Comparison of ENCODE assay signal across 2 cellular contexts in genomic region chr18:71583291-71583690, GRCh38.
TF ChIP-seq lines count a peak whose summit lies in the region.

No MANE protein-coding gene starts in this region.

TF ChIP-seq in HepG2, 621 proteins besides CTCF, POLR2A, EP300 and RAD21 (continued from another document):
- TF ChIP-seq HMGXB3 (CRISPR knock-in tag; IDR thresholded peaks at IDR 0.05; ENCODE audit: borderline replicate concordance) (no peak), MAFF (IDR thresholded peaks at IDR 0.05; ENCODE audit: low read depth, low read length) (0 out of 2 replicates have a peak, but pooled peaks have one; percentile 39), ZNF576 (CRISPR knock-in tag; IDR thresholded peaks at IDR 0.05) (no peak), RBFOX2 (IDR thresholded peaks at IDR 0.05; ENCODE audit: low read depth, low read length) (no peak), MAFK (conservative IDR thresholded peaks at IDR 0.05 in 1 of 2, IDR thresholded peaks at IDR 0.05 in 1 of 2; ENCODE audit: low read length in 2 of 2) (peak; percentile 18 to 54; a peak in 2 of 4 replicates), HOXA5 (CRISPR knock-in tag; IDR thresholded peaks at IDR 0.05) (no peak), FUBP1 (CRISPR knock-in tag; IDR thresholded peaks at IDR 0.05; ENCODE audit: borderline replicate concordance) (no peak)

TF ChIP-seq in endothelial cell of umbilical vein, 7 proteins besides CTCF, POLR2A, EP300 and RAD21 (continued from another document):
- no peak for TF ChIP-seq FOS (IDR thresholded peaks at IDR 0.05; ENCODE audit: borderline replicate concordance, insufficient read depth, low read length)
- TF ChIP-seq MYC (IDR thresholded peaks at IDR 0.05; ENCODE audit: low read depth, low read length) = no peak
